8 cellular contexts compared by ENCODE assay signal in genomic region chr20:37914672-37915433, GRCh38. TPM values are rescaled to one million over a fixed set of nuclear protein-coding genes. Genes with fewer than 3 reads are reported as not detected.
DNase-seq lines count a peak whose midpoint lies in the region; ATAC-seq and TF ChIP-seq lines count a peak whose summit lies in the region.

No MANE protein-coding gene starts in this region.

- H3K9me3 ChIP-seq in aorta (ENCODE audit: control insufficient read depth, low read length), result no peaks in the 10 kb centered on the region

- H3K27me3 ChIP-seq in dorsolateral prefrontal cortex (peaks cover 0 to 69% (median 7%) of the 10 kb centered on the region in 45 donors), aorta (ENCODE audit: control insufficient read depth in 1 of 2, insufficient read depth in 2 of 2, low read length in 1 of 2) (no peaks in the 10 kb centered on the region)

- H3K27me3 Mint-ChIP-seq in nephron (ENCODE audit: low read depth), result peaks cover 27% of the 10 kb centered on the region

- DNase-seq in ELF-1 (ENCODE audit: low read depth, low spot score) (peak; percentile 95), NCI-H2227 (lab: John Stamatoyannopoulos, UW; ENCODE audit: unreplicated experiment) (peak; percentile 90), dorsolateral prefrontal cortex (no peak), T1000 (lab: John Stamatoyannopoulos, UW) (no peak), aorta (no peak), lower leg skin (ENCODE audit: low spot score in 2 of 2) (no peak), posterior vena cava (ENCODE audit: low spot score) (no peak)

- H3K27ac ChIP-seq in dorsolateral prefrontal cortex (peak overlapping the region in 21 of 59 donors; percentile 2 to 64 (median 29)), aorta (ENCODE audit: low read depth in 1 of 2, low read length in 2 of 2) (no peak overlapping the region)

- WGBS in aorta, 2 donors, result 4 to 5% methylated on average over 34 of the region's 34 CpGs
- WGBS in lower leg skin, 2 donors, result 8 to 12% methylated on average over 34 of the region's 34 CpGs

- no peaks in the 10 kb centered on the region for H3K36me3 Mint-ChIP-seq in nephron (ENCODE audit: low read depth)

- no peak for TF ChIP-seq POLR2A in lower leg skin (IDR thresholded peaks at IDR 0.05)

- no peaks in the 10 kb centered on the region for H3K4me1 ChIP-seq in aorta (ENCODE audit: control insufficient read depth in 1 of 2, insufficient read depth in 2 of 2, low read length in 2 of 2)

- intact Hi-C loops in dorsolateral prefrontal cortex (cut with DNase I) (loop anchor here in 1 of 2 donors (5.0 kb wide), 1 partner anchor 72 kb away; no protein-coding TSS in a partner anchor), aorta (cut with DNase I) (no loop called here), lower leg skin (cut with DNase I; ENCODE audit: low total_unique reads) (no loop called here), posterior vena cava (cut with DNase I) (loop anchor here in 1 of 2 donors (5.0 kb wide), 1 partner anchor 77 kb away; no protein-coding TSS in a partner anchor)

- no peak for ATAC-seq in aorta (ENCODE audit: low FRiP score)

- H3K4me3 Mint-ChIP-seq in nephron, result peak overlapping the region; percentile 71 to 88 (median 78)

- peak overlapping the region in 54 of 59 donors; percentile 4 to 58 (median 37) for H3K4me3 ChIP-seq in dorsolateral prefrontal cortex
- no peak overlapping the region for H3K4me3 ChIP-seq in aorta (ENCODE audit: low read length in 2 of 2)
- no peak overlapping the region for H3K4me3 ChIP-seq in lower leg skin (ENCODE audit: low read depth, poor library complexity, severe bottlenecking)

- H3K36me3 ChIP-seq in aorta (ENCODE audit: control insufficient read depth in 1 of 2, insufficient read depth in 2 of 2, low read length in 1 of 2), result no peaks in the 10 kb centered on the region

- no peaks in the 10 kb centered on the region for H3K9me3 Mint-ChIP-seq in nephron

- no peak for TF ChIP-seq CTCF in dorsolateral prefrontal cortex (IDR thresholded peaks at IDR 0.05 in 54 of 56, conservative IDR thresholded peaks at IDR 0.05 in 2 of 56; ENCODE audit: low read depth in 1 of 56, partially characterized antibody in 56 of 56)
- TF ChIP-seq CTCF in nephron (IDR thresholded peaks at IDR 0.05; ENCODE audit: unreplicated experiment in 3 of 3), result no peak
- TF ChIP-seq CTCF in lower leg skin (IDR thresholded peaks at IDR 0.05), result no peak

- peaks cover 79% of the 10 kb centered on the region for H3K4me1 Mint-ChIP-seq in nephron

- peak overlapping the region; percentile 55 to 86 (median 78) for H3K27ac Mint-ChIP-seq in nephron

RNA-seq across cellular contexts. Expression of gene VSTM2L, which starts 11.9 kb away (rescaled TPM):
- total RNA-seq in dorsolateral prefrontal cortex (100 to 1,000 TPM in 68 of 120 experiments, 10 to 100 TPM in 52; 24.0 to 168 (median 105) TPM), aorta (1 to 10 TPM in 1 of 2 donors, under 1 TPM in 1; 0.78 to 3.1 TPM), lower leg skin (10 to 100 TPM in 1 of 4 donors, 1 to 10 TPM in 2, under 1 TPM in 1; 0.64 to 15.9 (median 3.9) TPM), posterior vena cava (1 to 10 TPM; 6.4 to 6.9 TPM)
- polyA plus RNA-seq in aorta, result not detected

Comparison
In these comparisons a context has a peak if more than half of its experiments do, and no peak if none do; other contexts are left out.
1. DNase-seq: peak in ELF-1 (single experiment) and NCI-H2227 (single experiment); none in dorsolateral prefrontal cortex (0 of 10), T1000 (single experiment), aorta (0 of 2), lower leg skin (0 of 2) and posterior vena cava (single experiment).
2. H3K4me3 ChIP-seq: peak in dorsolateral prefrontal cortex (54 of 59); none in aorta (0 of 2) and lower leg skin (single experiment).